In genomic region chr13:49610176-49610575, GRCh38 we compare ENCODE assay signal across 19 cellular contexts. TPM values are rescaled to one million over a fixed set of nuclear protein-coding genes. Genes with fewer than 3 reads are reported as not detected.
DNase-seq lines count a peak whose midpoint lies in the region; ATAC-seq and TF ChIP-seq lines count a peak whose summit lies in the region.
"Had no signal": no experiment of that assay in that cellular context is flagged by ENCODE, and none has a peak within 500 bp of the region (broad histone marks: within the 10 kb centered on the region; RNA-seq: fewer than 3 reads in every experiment).

No MANE protein-coding gene starts in this region.

- ATAC-seq in GM21367 (IDR thresholded peaks at IDR 0.05; ENCODE audit: unreplicated experiment): no peak
- no peak for ATAC-seq in GM21423 (IDR thresholded peaks at IDR 0.05; ENCODE audit: unreplicated experiment)
- ATAC-seq in gastrocnemius medialis: no peak
- ATAC-seq: K562; naive thymus-derived CD8-positive, alpha-beta T cell had no signal

- intact Hi-C loops in gastrocnemius medialis (cut with DNase I; ENCODE audit: low total_unique reads): no loop called here

- in situ Hi-C loops in gastrocnemius medialis (cut with MboI; ENCODE audit: low sequenced_read_pairs in 4 of 4): loop anchor here in 1 of 4 donors (10.0 kb wide), 1 partner anchor 315 kb away; no protein-coding TSS in a partner anchor

- H3K4me1 ChIP-seq in gastrocnemius medialis: no peaks in the 10 kb centered on the region

- DNase-seq in DMS53 (lab: John Stamatoyannopoulos, UW) (peak; percentile 82), NAMALWA (ENCODE audit: low spot score) (peak; percentile 59), NCI-H345 (lab: John Stamatoyannopoulos, UW) (peak; percentile 67), amniotic epithelial cell (ENCODE audit: low read depth) (peak; percentile 18), gastrocnemius medialis (no peak)
- DNase-seq: activated CD4-positive, alpha-beta memory T cell treated with anti-CD3 and anti-CD28 coated beads for 36 hours; activated naive CD8-positive, alpha-beta T cell treated with anti-CD3 and anti-CD28 coated beads for 36 hours; activated T-cell treated with anti-CD3 and anti-CD28 coated beads, Interleukin-2, amount 50 U/mL, for 24 hours; AML-193; dermis blood vessel endothelial cell; immature natural killer cell; naive thymus-derived CD8-positive, alpha-beta T cell; NCI-H1048; OCI-M1; SW 1271 had no signal

- no peaks in the 10 kb centered on the region for H3K27me3 ChIP-seq in gastrocnemius medialis
- H3K27me3 ChIP-seq: tibial nerve had no signal

- no peaks in the 10 kb centered on the region for H3K9me3 ChIP-seq in gastrocnemius medialis

- H3K4me3 ChIP-seq in gastrocnemius medialis: no peak overlapping the region
- H3K4me3 ChIP-seq: K562, tibial nerve had no signal

- TF ChIP-seq POLR2A in gastrocnemius medialis (IDR thresholded peaks at IDR 0.05): no peak

- H3K36me3 ChIP-seq in gastrocnemius medialis: no peaks in the 10 kb centered on the region
- H3K36me3 ChIP-seq: tibial nerve had no signal

- H3K27ac ChIP-seq in gastrocnemius medialis: no peak overlapping the region
- H3K27ac ChIP-seq: tibial nerve had no signal

- TF ChIP-seq CTCF in gastrocnemius medialis (IDR thresholded peaks at IDR 0.05 in 4 of 5, conservative IDR thresholded peaks at IDR 0.05 in 1 of 5): no peak

RNA-seq across cellular contexts. Expression of gene ARL11, which starts 18.1 kb away (rescaled TPM):
- total RNA-seq in gastrocnemius medialis: under 1 TPM; 0.10 to 0.20 (median 0.12) TPM

RNA-seq across cellular contexts. Expression of gene RCBTB1, which starts 24.8 kb away (rescaled TPM):
- 10 to 100 TPM in 1 of 4 donors, 1 to 10 TPM in 3; 5.3 to 14.4 (median 5.7) TPM for total RNA-seq in gastrocnemius medialis

Comparison
In these comparisons a context has a peak if more than half of its experiments do, and no peak if none do; other contexts are left out.
1. DNase-seq: peak in DMS53 (single experiment), NAMALWA (single experiment), NCI-H345 (single experiment) and amniotic epithelial cell (single experiment); none in gastrocnemius medialis (0 of 2).